ENCODE assay signal across 8 cellular contexts in the genomic region with DNA sequence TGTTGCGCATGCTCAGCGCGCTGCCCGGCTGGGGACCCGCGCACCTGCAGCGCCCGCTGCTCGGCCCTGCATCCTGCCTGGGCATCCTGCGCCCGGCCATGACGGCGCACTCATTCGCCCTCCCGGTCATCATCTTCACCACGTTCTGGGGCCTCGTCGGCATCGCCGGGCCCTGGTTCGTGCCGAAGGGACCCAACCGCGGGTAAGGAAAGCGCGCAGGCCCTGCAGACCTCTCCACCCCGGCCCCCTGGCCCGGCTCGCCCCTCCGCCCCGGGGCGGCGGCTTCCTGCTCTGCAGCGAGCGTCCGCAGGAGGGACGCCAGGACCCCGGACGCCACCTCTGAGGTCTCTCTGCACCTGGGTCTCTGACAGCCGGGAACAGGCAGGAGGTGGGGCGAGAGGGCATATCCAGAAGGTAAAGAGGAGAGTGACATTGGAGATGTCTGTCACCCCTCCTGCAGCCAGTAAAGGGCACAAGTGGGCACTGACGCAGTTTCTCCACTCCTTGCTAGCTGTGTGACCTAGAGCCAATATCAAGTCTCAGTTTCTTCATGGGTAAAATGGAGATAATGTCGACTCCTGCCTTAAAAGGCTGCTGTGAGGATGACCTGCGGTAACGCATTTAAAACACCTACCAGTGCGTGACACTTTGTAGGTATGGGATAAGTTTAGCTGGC. TPM values are rescaled to one million over a fixed set of nuclear protein-coding genes. Genes with fewer than 3 reads are reported as not detected.
DNase-seq lines count a peak whose midpoint lies in the region; ATAC-seq and TF ChIP-seq lines count a peak whose summit lies in the region.

A gene (plus strand): TSS at position 2 of the 676 bp plus-strand sequence. CDS start 97 bp downstream, at position 99.

- H3K4me1 ChIP-seq in RWPE2 (ENCODE audit: insufficient read depth, poor library complexity, severe bottlenecking) (no peaks in the 10 kb centered on the region), esophagus muscularis mucosa (peaks cover 22 to 30% (median 25%) of the 10 kb centered on the region in 4 donors), neutrophil (ENCODE audit: control insufficient read depth in 1 of 2, insufficient read depth in 1 of 2, low read depth in 1 of 2, low read length in 1 of 2) (peaks cover 17 to 18% of the 10 kb centered on the region in 2 experiments)

- ATAC-seq in HG02623 (IDR thresholded peaks at IDR 0.05; ENCODE audit: unreplicated experiment) (peak; percentile 27), RWPE2 (ENCODE audit: low read depth) (no peak)

- H3K9me3 ChIP-seq in RWPE2 (ENCODE audit: severe bottlenecking) (no peaks in the 10 kb centered on the region), esophagus muscularis mucosa (no peaks in the 10 kb centered on the region), neutrophil (no peaks in the 10 kb centered on the region)

- 59% methylated on average over 5 of the region's 46 CpGs for WGBS in esophagus muscularis mucosa

- H3K4me3 ChIP-seq in RWPE2 (ENCODE audit: severe bottlenecking) (peak within 1 kb of the TSS; percentile 83), esophagus muscularis mucosa (peak within 1 kb of the TSS; percentile 83 to 94 (median 92)), neutrophil (ENCODE audit: low read depth in 1 of 2, low read length in 1 of 2) (peak within 1 kb of the TSS; percentile 57)

- H3K27ac ChIP-seq in RWPE2 (ENCODE audit: poor library complexity, severe bottlenecking) (peak within 1 kb of the TSS; percentile 49), esophagus muscularis mucosa (replicated peaks in 1 of 4) (peak within 1 kb of the TSS; percentile 93 to 97 (median 96)), neutrophil (no peak within 1 kb of the TSS)

- TF ChIP-seq POLR2A in esophagus muscularis mucosa (IDR thresholded peaks at IDR 0.05; ENCODE audit: low read depth), result no peak

- H3K27me3 ChIP-seq in RWPE2 (ENCODE audit: insufficient read depth, poor library complexity, severe bottlenecking) (no peaks in the 10 kb centered on the region), esophagus muscularis mucosa (no peaks in the 10 kb centered on the region), neutrophil (peaks cover 68% of the 10 kb centered on the region)

- intact Hi-C loops in esophagus muscularis mucosa (cut with DNase I), result loop anchor here (5.0 kb wide), 1 partner anchor 37 kb away; a partner anchor contains a TSS

- no peak for TF ChIP-seq EP300 in esophagus muscularis mucosa (IDR thresholded peaks at IDR 0.05)

- TF ChIP-seq CTCF in RWPE2 (IDR thresholded peaks at IDR 0.05; ENCODE audit: poor library complexity, severe bottlenecking) (no peak), esophagus muscularis mucosa (IDR thresholded peaks at IDR 0.05) (peak in 2 of 3 experiments; percentile 7 to 13), neutrophil (IDR thresholded peaks at IDR 0.05) (no peak)

- H3K36me3 ChIP-seq in RWPE2 (ENCODE audit: low read depth), result no peaks in the 10 kb centered on the region
- peaks cover 0 to 29% (median 17%) of the 10 kb centered on the region in 4 donors for H3K36me3 ChIP-seq in esophagus muscularis mucosa
- H3K36me3 ChIP-seq in neutrophil, result no peaks in the 10 kb centered on the region

- DNase-seq in NCI-H1092 treated with DMSO at 0.1 percent for 48 hours (lab: John Stamatoyannopoulos, UW), result peak; percentile 44
- DNase-seq in NCI-H1092 (lab: John Stamatoyannopoulos, UW), result no peak
- no peak for DNase-seq in RWPE2 (ENCODE audit: low spot score)
- DNase-seq in esophagus muscularis mucosa (ENCODE audit: extremely low spot score), result peak; percentile 47
- no peak for DNase-seq in DMS153 treated with DMSO at 0.1 percent for 48 hours (lab: John Stamatoyannopoulos, UW; ENCODE audit: unreplicated experiment)
- DNase-seq in iPS-NIHi7 (ENCODE audit: extremely low spot score), result no peak

RNA-seq across cellular contexts. Expression of the gene that starts here (rescaled TPM):
- 10 to 100 TPM; 17.9 to 55.1 (median 32.7) TPM for total RNA-seq in esophagus muscularis mucosa

Comparison
In these comparisons a context has a peak if more than half of its experiments do, and no peak if none do; other contexts are left out.
1. DNase-seq: peak in NCI-H1092 treated with DMSO at 0.1 percent for 48 hours (single experiment) and esophagus muscularis mucosa (single experiment); none in NCI-H1092 (single experiment), RWPE2 (single experiment), DMS153 treated with DMSO at 0.1 percent for 48 hours (single experiment) and iPS-NIHi7 (single experiment).
2. CTCF ChIP-seq: peak in esophagus muscularis mucosa (2 of 3); none in RWPE2 (single experiment) and neutrophil (single experiment).
3. Peak in every context shown above with its lines, with median percentiles within 50 percentile points of each other: H3K4me3 ChIP-seq.